In genomic region chr15:79113831-79114230, GRCh38 we compare ENCODE assay signal across 25 cellular contexts. TPM values are rescaled to one million over a fixed set of nuclear protein-coding genes. Genes with fewer than 3 reads are reported as not detected.
"Had no signal": no experiment of that assay in that cellular context is flagged by ENCODE, and none has a peak within 500 bp of the region (broad histone marks: within the 10 kb centered on the region; RNA-seq: fewer than 3 reads in every experiment).

No MANE protein-coding gene starts in this region.

- H3K27me3 ChIP-seq: testis, thyroid gland, upper lobe of left lung, upper lobe of right lung, uterus had no signal

- ATAC-seq: stimulated activated effector memory CD8-positive, alpha-beta T cell treated with anti-CD3 and anti-CD28 coated beads, Interleukin-12 subunit alpha, Interleukin-12 subunit beta, amount 100 ng/mL, for 72 hours; stimulated activated memory B cell treated with anti-CD40 and anti-IgM and Interleukin-4, amounts not matched to agents 10 μg/mL and 1 μg/mL and 100 μg/mL, for 72 hours; stimulated activated naive B cell treated with anti-CD40 and anti-IgM and Interleukin-4, amounts not matched to agents 10 μg/mL and 1 μg/mL and 100 μg/mL, for 72 hours; stimulated activated naive CD8-positive, alpha-beta T cell treated with anti-CD3 and anti-CD28 coated beads, Interleukin-15, amount 100 ng/mL, for 72 hours; stimulated activated naive CD8-positive, alpha-beta T cell treated with anti-CD3 and anti-CD28 coated beads, Interleukin-15, Interleukin-2, amounts not matched to agents 100 U/mL and 50 U/mL, for 24 hours; upper lobe of right lung had no signal

- H3K27ac ChIP-seq: stomach, suprapubic skin, testis, thoracic aorta, thyroid gland, tibial artery, tibial nerve, transverse colon, upper lobe of left lung, upper lobe of right lung, uterus had no signal

- H3K9me3 ChIP-seq: suprapubic skin, testis, thoracic aorta, thyroid gland, transverse colon, upper lobe of left lung, upper lobe of right lung, uterus had no signal

- H3K4me3 ChIP-seq: stomach, suprapubic skin, testis, thoracic aorta, thyroid gland, tibial artery, tibial nerve, transverse colon, upper lobe of left lung, upper lobe of right lung, uterus had no signal

- DNase-seq: stimulated activated CD4-positive, alpha-beta T cell treated with anti-CD3 and anti-CD28 coated beads, Interleukin-2, amount 100 ng/mL, for 48 hours; stimulated activated CD4-positive, alpha-beta T cell treated with anti-CD3 and anti-CD28 coated beads, Interleukin-4, amount 100 ng/mL, for 1 hour; stimulated activated CD4-positive, alpha-beta T cell treated with anti-CD3 and anti-CD28 coated beads, Interleukin-4, amount 100 ng/mL, for 24 hours; stimulated activated CD4-positive, alpha-beta T cell treated with anti-CD3 and anti-CD28 coated beads, Interleukin-4, amount 100 ng/mL, for 4 hours; stimulated activated CD8-positive, alpha-beta memory T cell treated with anti-CD3 and anti-CD28 coated beads, Interleukin-4, amount 100 ng/mL, for 48 hours; stimulated activated naive B cell treated with anti-CD40 and anti-IgM and Interleukin-4, amounts not matched to agents 10 μg/mL and 1 μg/mL and 100 μg/mL, for 72 hours; stimulated activated naive CD4-positive, alpha-beta T cell; stimulated activated naive CD4-positive, alpha-beta T cell treated with Interleukin-2 at 50 U/mL for 16 hours; stimulated activated naive CD8-positive, alpha-beta T cell treated with anti-CD3 and anti-CD28 coated beads, Interleukin-15, amount 100 ng/mL, for 72 hours; stimulated activated naive CD8-positive, alpha-beta T cell treated with anti-CD3 and anti-CD28 coated beads, Interleukin-15, Interleukin-2, amounts not matched to agents 100 U/mL and 50 U/mL, for 24 hours; stomach; substantia nigra; testis; thyroid gland; tibial artery; transverse colon; trophoblast cell; upper lobe of left lung; upper lobe of right lung; uterus had no signal

- H3K4me1 ChIP-seq: suprapubic skin, thyroid gland, tibial artery, transverse colon, upper lobe of left lung, upper lobe of right lung, uterus had no signal

- H3K36me3 ChIP-seq: stomach, suprapubic skin, thoracic aorta, thyroid gland, tibial artery, tibial nerve, transverse colon, upper lobe of left lung, upper lobe of right lung, uterus had no signal

RNA-seq across cellular contexts. Expression of gene RASGRF1, which starts 23.3 kb away (rescaled TPM):
- total RNA-seq: thoracic aorta had no signal
